Comparison of ENCODE assay signal across 11 cellular contexts in genomic region chr5:1079961-1080360, GRCh38.
"Had no signal": no experiment of that assay in that cellular context is flagged by ENCODE, and none has a peak within 500 bp of the region (broad histone marks: within the 10 kb centered on the region; RNA-seq: fewer than 3 reads in every experiment).

No MANE protein-coding gene starts in this region.

- H3K4me1 ChIP-seq: HAP-1 had no signal

- H3K36me3 ChIP-seq: HAP-1 had no signal

- FAIRE-seq: H1, H54 had no signal

- H3K9ac ChIP-seq: GM23248 had no signal

- DNase-seq: GM23248, GOT3, H7, H9, HCEC 1CT, HFFc6 had no signal

- H3K4me2 ChIP-seq: GM23338 had no signal

- H3K27ac ChIP-seq: GM23248 had no signal

- ATAC-seq: GM23338, HCT116 had no signal

- H3K9me3 ChIP-seq: HAP-1 had no signal

- H3K4me3 ChIP-seq: GM23248, GM23338, HAP-1 had no signal

- H2AFZ ChIP-seq: GM23248, GM23338 had no signal
